Comparison of ENCODE assay signal across 1 cellular context in the genomic region with DNA sequence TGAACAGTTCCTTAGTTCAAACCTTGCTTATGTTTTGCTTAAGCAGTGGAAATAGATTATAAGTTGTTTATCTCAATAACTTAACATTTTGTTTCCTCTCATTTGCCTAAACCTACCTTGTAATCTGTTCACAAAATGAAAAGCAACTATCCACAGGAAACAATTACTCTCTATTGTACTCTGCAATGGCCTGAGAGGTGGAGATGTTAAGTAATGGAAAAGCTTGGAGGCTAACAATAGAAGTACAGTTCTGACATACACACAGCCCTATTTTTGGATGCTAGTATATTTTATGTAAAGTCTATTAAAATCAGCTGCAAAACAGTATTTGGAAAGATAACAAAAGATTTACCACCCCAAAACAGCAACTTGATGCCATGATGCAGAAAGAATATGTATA.
TF ChIP-seq lines count a peak whose summit lies in the region.

No MANE protein-coding gene starts in this region.

TF ChIP-seq in GM12878, 131 proteins besides CTCF, POLR2A, EP300 and RAD21 (continued from another document):
- TF ChIP-seq ZNF384 (IDR thresholded peaks at IDR 0.05; ENCODE audit: borderline replicate concordance, low read depth, low read length) (no peak), PAX8 (IDR thresholded peaks at IDR 0.05) (no peak), NFIC (IDR thresholded peaks at IDR 0.05; ENCODE audit: low read depth, low read length) (no peak), EED (IDR thresholded peaks at IDR 0.05; ENCODE audit: low read depth) (no peak), ZZZ3 (IDR thresholded peaks at IDR 0.05; ENCODE audit: control insufficient read depth, insufficient read length, low read depth) (no peak)
- TF ChIP-seq, protein P1, sequence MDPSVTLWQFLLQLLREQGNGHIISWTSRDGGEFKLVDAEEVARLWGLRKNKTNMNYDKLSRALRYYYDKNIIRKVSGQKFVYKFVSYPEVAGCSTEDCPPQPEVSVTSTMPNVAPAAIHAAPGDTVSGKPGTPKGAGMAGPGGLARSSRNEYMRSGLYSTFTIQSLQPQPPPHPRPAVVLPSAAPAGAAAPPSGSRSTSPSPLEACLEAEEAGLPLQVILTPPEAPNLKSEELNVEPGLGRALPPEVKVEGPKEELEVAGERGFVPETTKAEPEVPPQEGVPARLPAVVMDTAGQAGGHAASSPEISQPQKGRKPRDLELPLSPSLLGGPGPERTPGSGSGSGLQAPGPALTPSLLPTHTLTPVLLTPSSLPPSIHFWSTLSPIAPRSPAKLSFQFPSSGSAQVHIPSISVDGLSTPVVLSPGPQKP (IDR thresholded peaks at IDR 0.05; ENCODE audit: low read depth, low read length): no peak
